In genomic region chr3:194486540-194487288, GRCh38 we compare ENCODE assay signal across 8 cellular contexts. TPM values are rescaled to one million over a fixed set of nuclear protein-coding genes. Genes with fewer than 3 reads are reported as not detected.
DNase-seq lines count a peak whose midpoint lies in the region; TF ChIP-seq lines count a peak whose summit lies in the region.

Gene ATP13A3 (minus strand): TSS chr3:194487002. CDS start chr3:194462190, 24,812 bp downstream.

- no CpG with 5 or more reads among the region's 99 CpGs for WGBS in neuronal stem cell (ENCODE audit: extremely low coverage in 2 of 2, insufficient read length in 2 of 2, insufficient replicate concordance in 1 of 2), 2 donors

- peak within 1 kb of the TSS; percentile 84 for H2AFZ ChIP-seq in neuronal stem cell (ENCODE audit: low read length)

- peak within 1 kb of the TSS; percentile 98 for H3K9ac ChIP-seq in neuronal stem cell (ENCODE audit: low read depth, low read length, poor library complexity)

- H2BK5ac ChIP-seq in neuronal stem cell (ENCODE audit: low read length): peak within 1 kb of the TSS; percentile 90

- POLR2A ChIA-PET in HEK293 (lab: Yijun Ruan, JAX): no interaction called here

- CTCF ChIA-PET in HEK293 (lab: Yijun Ruan, JAX): interaction anchor here (1.6 to 3.6 kb wide), 3 partner anchors 12 to 86 kb away, joined by 3 to 25 read pairs (median 6); no protein-coding TSS in a partner anchor

- H3K9me3 ChIP-seq in HEK293 (ENCODE audit: control insufficient read depth, insufficient read depth, low read depth, low read length) (no peaks in the 10 kb centered on the region), neuronal stem cell (replicated peaks in 1 of 2; ENCODE audit: control insufficient read depth in 2 of 2, insufficient read depth in 1 of 2, low read depth in 1 of 2, low read length in 2 of 2) (peaks cover 0 to 6% of the 10 kb centered on the region in 2 donors)

- H2BK15ac ChIP-seq in neuronal stem cell (ENCODE audit: low read length): peak within 1 kb of the TSS; percentile 45

- H3K18ac ChIP-seq in neuronal stem cell (ENCODE audit: low read length): peak within 1 kb of the TSS; percentile 97

- H3K4me1 ChIP-seq in HEK293 (ENCODE audit: control insufficient read depth, insufficient read depth, low read length) (no peaks in the 10 kb centered on the region), neuronal stem cell (ENCODE audit: control insufficient read depth in 2 of 2, insufficient read depth in 1 of 2, low read depth in 1 of 2, low read length in 2 of 2) (no peaks in the 10 kb centered on the region)

- H2BK120ac ChIP-seq in neuronal stem cell (ENCODE audit: low read depth, low read length): no peak within 1 kb of the TSS

- peak within 1 kb of the TSS; percentile 68 for H4K91ac ChIP-seq in neuronal stem cell (ENCODE audit: low read depth, low read length, poor library complexity)

- H4K8ac ChIP-seq in neuronal stem cell (ENCODE audit: low read depth, low read length): no peak within 1 kb of the TSS

- H3K14ac ChIP-seq in neuronal stem cell (ENCODE audit: low read length): peak within 1 kb of the TSS; percentile 97

- DNase-seq in GDM1 (lab: John Stamatoyannopoulos, UW) (peak; percentile 85), MV-4-11 (lab: John Stamatoyannopoulos, UW) (peak; percentile 85), SK-MEL-5 (ENCODE audit: low read depth, low spot score) (peak; percentile 83), foreskin melanocyte (peak; percentile 77), neuronal stem cell (ENCODE audit: low spot score) (peak; percentile 80), substantia nigra (lab: John Stamatoyannopoulos, UW) (peak; percentile 39 to 96 (median 84))
- DNase-seq in activated naive CD4-positive, alpha-beta T cell treated with Interleukin-2 at 50 U/mL for 16 hours: peak; percentile 90

- peak within 1 kb of the TSS; percentile 97 for H2AK5ac ChIP-seq in neuronal stem cell (ENCODE audit: low read depth, low read length)

- peak within 1 kb of the TSS; percentile 89 for H3K4me2 ChIP-seq in neuronal stem cell (ENCODE audit: insufficient read depth, low read length, poor library complexity, severe bottlenecking)

- peak within 1 kb of the TSS; percentile 35 for H2BK12ac ChIP-seq in neuronal stem cell (ENCODE audit: low read length)

- H3K4me3 ChIP-seq in HEK293 (ENCODE audit: low read depth, low read length) (peak within 1 kb of the TSS; percentile 80), neuronal stem cell (ENCODE audit: low read length in 2 of 2) (peak within 1 kb of the TSS; percentile 78 to 82)

- in situ Hi-C loops in SK-MEL-5 (cut with HindIII; ENCODE audit: low pct_unique_long_range_greater_than_20kb, low sequenced_read_pairs): no loop called here

- no peak within 1 kb of the TSS for H3K4ac ChIP-seq in neuronal stem cell (ENCODE audit: low read length)

- no peak for TF ChIP-seq CTCF in HEK293 (tag by site-specific recombination; IDR thresholded peaks at IDR 0.05)

- peak within 1 kb of the TSS; percentile 80 for H3K23ac ChIP-seq in neuronal stem cell (ENCODE audit: low read depth, low read length, poor library complexity)

- H3K27ac ChIP-seq in HEK293 (ENCODE audit: extremely low read depth, low read depth, low read length) (peak within 1 kb of the TSS; percentile 60; the same call in 1 of the 2 replicates), neuronal stem cell (replicated peaks; ENCODE audit: low read length) (no peak within 1 kb of the TSS), substantia nigra (ENCODE audit: low read depth, low read length, poor library complexity, severe bottlenecking) (peak within 1 kb of the TSS; percentile 62)

- peaks cover 0 to 13% (median 0%) of the 10 kb centered on the region in 3 experiments for H3K27me3 ChIP-seq in neuronal stem cell (ENCODE audit: control insufficient read depth in 3 of 3, insufficient read depth in 3 of 3, low read depth in 1 of 3, low read length in 3 of 3)

- H3K36me3 ChIP-seq in HEK293 (ENCODE audit: control insufficient read depth in 2 of 2, insufficient read depth in 1 of 2, low read length in 2 of 2) (peaks cover 0 to 14% of the 10 kb centered on the region in 2 experiments; a peak in 2 of 3 replicates), neuronal stem cell (replicated peaks in 1 of 2; ENCODE audit: control insufficient read depth in 2 of 2, insufficient read depth in 2 of 2, low read length in 2 of 2) (peaks cover 0 to 33% of the 10 kb centered on the region in 2 donors)

- peaks cover 7% of the 10 kb centered on the region for H3K79me1 ChIP-seq in neuronal stem cell (ENCODE audit: low read depth, low read length)

TF ChIP-seq in HEK293, 187 proteins besides CTCF, POLR2A, EP300 and RAD21 (continues in another document):
- TF ChIP-seq BCL11B (tag by site-specific recombination; IDR thresholded peaks at IDR 0.05; ENCODE audit: low read depth) (no peak), ZNF776 (tag by site-specific recombination; IDR thresholded peaks at IDR 0.05; ENCODE audit: borderline replicate concordance) (no peak), INSM2 (tag by site-specific recombination; IDR thresholded peaks at IDR 0.05) (no peak), ZBTB7A (tag by site-specific recombination; IDR thresholded peaks at IDR 0.05; ENCODE audit: low read depth) (no peak), ZNF366 (tag by site-specific recombination; conservative IDR thresholded peaks at IDR 0.05) (no peak; the same call in 1 of the 2 replicates), ZNF558 (tag by site-specific recombination; IDR thresholded peaks at IDR 0.05) (no peak), ATF2 (tag by site-specific recombination; IDR thresholded peaks at IDR 0.05; ENCODE audit: low read depth) (no peak), ZNF645 (tag by site-specific recombination; IDR thresholded peaks at IDR 0.05) (no peak), ZNF529 (tag by site-specific recombination; IDR thresholded peaks at IDR 0.05; ENCODE audit: insufficient replicate concordance) (no peak), ZSCAN18 (tag by site-specific recombination; IDR thresholded peaks at IDR 0.05) (no peak)

RNA-seq across cellular contexts. Expression of gene ATP13A3, which starts in this region (rescaled TPM):
- 95.1 and 102 TPM in 2 replicates for total RNA-seq in SK-MEL-5 (2014; rRNA removed; shearing (Covaris generic))
- polyA plus RNA-seq in SK-MEL-5 (2015; cell fraction: cytosol; rRNA removed): 78.4 and 144 TPM in 2 replicates
- 74.9 and 82.3 TPM in 2 replicates for polyA plus RNA-seq in SK-MEL-5 (2015; cell fraction: nucleus; rRNA removed)
- polyA plus RNA-seq in neuronal stem cell (2013, experiment 1 of 2): 27.9 TPM
- polyA plus RNA-seq in neuronal stem cell (2013, experiment 2 of 2): 28.7 TPM
